23 cellular contexts compared by ENCODE assay signal in genomic region chr5:170355601-170356098, GRCh38. TPM values are rescaled to one million over a fixed set of nuclear protein-coding genes. Genes with fewer than 3 reads are reported as not detected.
DNase-seq lines count a peak whose midpoint lies in the region; ATAC-seq, FAIRE-seq and TF ChIP-seq lines count a peak whose summit lies in the region.
"Had no signal": no experiment of that assay in that cellular context is flagged by ENCODE, and none has a peak within 500 bp of the region (broad histone marks: within the 10 kb centered on the region; RNA-seq: fewer than 3 reads in every experiment).

No MANE protein-coding gene starts in this region.

- H3K9me1 ChIP-seq in K562 (ENCODE audit: control insufficient read depth, insufficient read depth, low read length) = no peaks in the 10 kb centered on the region

- H3K27me3 ChIP-seq in right atrium auricular region (no peaks in the 10 kb centered on the region), K562 (ENCODE audit: control insufficient read depth in 2 of 2, insufficient read depth in 2 of 2, low read length in 2 of 2) (peaks cover 28 to 49% of the 10 kb centered on the region in 2 experiments), lower lobe of right lung (ENCODE audit: low read depth) (peaks cover 8% of the 10 kb centered on the region), upper lobe of left lung (no peaks in the 10 kb centered on the region)
- H3K27me3 ChIP-seq: vagina had no signal

- no peaks in the 10 kb centered on the region for H3K79me2 ChIP-seq in K562 (ENCODE audit: control insufficient read depth, insufficient read depth, low read length)

- H3K9me3 ChIP-seq in right atrium auricular region = no peaks in the 10 kb centered on the region
- no peaks in the 10 kb centered on the region for H3K9me3 ChIP-seq in K562 (replicated peaks; ENCODE audit: control insufficient read depth, insufficient read depth, low read depth, low read length)
- no peaks in the 10 kb centered on the region for H3K9me3 ChIP-seq in lower lobe of right lung
- H3K9me3 ChIP-seq in upper lobe of left lung = no peaks in the 10 kb centered on the region
- H3K9me3 ChIP-seq: psoas muscle, vagina had no signal

- TF ChIP-seq POLR2A in K562 (conservative IDR thresholded peaks at IDR 0.05) (no peak), upper lobe of left lung (IDR thresholded peaks at IDR 0.05) (no peak)

- no peak overlapping the region for H2AFZ ChIP-seq in K562 (ENCODE audit: low read depth, low read length)

- H3K9ac ChIP-seq in K562 (ENCODE audit: insufficient read depth in 1 of 2, low read depth in 2 of 2, low read length in 2 of 2) = no peak overlapping the region

- WGBS in K562 (ENCODE audit: insufficient coverage, low coverage, missing lambda C conversion rate) = under 1% methylated on average over 8 of the region's 8 CpGs
- WGBS in upper lobe of left lung, 2 donors = 60 to 65% methylated on average over 8 of the region's 8 CpGs

- DNase-seq in Right ventricle myocardium inferior (ENCODE audit: missing footprints) (peak; percentile 71), right atrium auricular region (ENCODE audit: low spot score) (no peak), K562 (ENCODE audit: extremely low read depth in 1 of 4, low spot score in 3 of 4) (no peak), lower lobe of right lung (peak; percentile 76), upper lobe of left lung (peak in 1 of 2 donors; percentile 80), RCC 7860 (ENCODE audit: low spot score) (no peak)
- DNase-seq: activated CD4-positive, alpha-beta memory T cell treated with anti-CD3 and anti-CD28 coated beads for 36 hours; activated naive CD4-positive, alpha-beta T cell treated with anti-CD3 and anti-CD28 coated beads, Interleukin-2, amount 50 U/mL, for 16 hours; activated T-cell treated with anti-CD3 and anti-CD28 coated beads, Interleukin-2, amount 50 U/mL, for 1 hour; CD8-positive, alpha-beta T cell; HCEC 1CT; mammary epithelial cell; naive thymus-derived CD4-positive, alpha-beta T cell; NCI-H146; RPMI8226 had no signal

- H4K20me1 ChIP-seq in K562 (replicated peaks; ENCODE audit: control insufficient read depth, insufficient read depth, low read length) = no peaks in the 10 kb centered on the region; the same call in none of the 2 replicates

- no peaks in the 10 kb centered on the region for H3K36me3 ChIP-seq in right atrium auricular region
- H3K36me3 ChIP-seq in K562 (ENCODE audit: control insufficient read depth, insufficient read depth, low read length) = no peaks in the 10 kb centered on the region
- no peaks in the 10 kb centered on the region for H3K36me3 ChIP-seq in lower lobe of right lung
- no peaks in the 10 kb centered on the region for H3K36me3 ChIP-seq in upper lobe of left lung
- H3K36me3 ChIP-seq: vagina had no signal

- H3K4me2 ChIP-seq in K562 (ENCODE audit: insufficient read depth, low read length) = no peak overlapping the region

- H3K27ac ChIP-seq in right atrium auricular region (no peak overlapping the region), K562 (ENCODE audit: extremely low read depth, low read depth, low read length) (no peak overlapping the region), lower lobe of right lung (peak overlapping the region; percentile 18), upper lobe of left lung (peak overlapping the region in 3 of 4 donors; percentile 2 to 57 (median 17))
- H3K27ac ChIP-seq: coronary artery, psoas muscle, vagina had no signal

- intact Hi-C loops in Right ventricle myocardium inferior (cut with DNase I) (no loop called here), K562 (cut with micrococcal nuclease) (loop anchor here (5.0 kb wide), 1 partner anchor 57 kb away; no protein-coding TSS in a partner anchor), lower lobe of right lung (cut with DNase I) (no loop called here)

- TF ChIP-seq EP300 in K562 (IDR thresholded peaks at IDR 0.05; ENCODE audit: low read length) (no peak), upper lobe of left lung (IDR thresholded peaks at IDR 0.05) (no peak)

- TF ChIP-seq CTCF in right atrium auricular region (IDR thresholded peaks at IDR 0.05) (no peak), K562 (IDR thresholded peaks at IDR 0.05 in 2 of 3, conservative IDR thresholded peaks at IDR 0.05 in 1 of 3; ENCODE audit: insufficient read depth in 2 of 3, low read depth in 1 of 3, low read length in 3 of 3) (no peak), lower lobe of right lung (IDR thresholded peaks at IDR 0.05) (no peak), upper lobe of left lung (IDR thresholded peaks at IDR 0.05) (no peak)

- no peak for TF ChIP-seq RAD21 in K562 (CRISPR knock-in tag; conservative IDR thresholded peaks at IDR 0.05 in 1 of 2, IDR thresholded peaks at IDR 0.05 in 1 of 2)

- ATAC-seq in Right ventricle myocardium inferior (peak; percentile 27), K562 (no peak; the same call in 2 of the 3 replicates), lower lobe of right lung (peak; percentile 12 to 70), upper lobe of left lung (ENCODE audit: low FRiP score in 2 of 2) (peak in 1 of 2 donors; percentile 24), HG03354 (IDR thresholded peaks at IDR 0.05; ENCODE audit: poor library complexity, severe bottlenecking, unreplicated experiment) (no peak), HG03520 (IDR thresholded peaks at IDR 0.05; ENCODE audit: unreplicated experiment) (no peak)
- ATAC-seq: CD8-positive, alpha-beta T cell; naive thymus-derived CD4-positive, alpha-beta T cell had no signal

- CTCF ChIA-PET in K562 (lab: Yijun Ruan, JAX; ENCODE audit: low intra/inter-chr PET ratio) = no interaction called here

- FAIRE-seq in K562 (lab: Jason Lieb, UNC) (no peak), RCC 7860 (lab: Jason Lieb, UNC) (no peak)
- FAIRE-seq: astrocyte, frontal cortex had no signal

- H3K4me1 ChIP-seq in right atrium auricular region = peaks cover 0 to 44% of the 10 kb centered on the region in 2 donors
- H3K4me1 ChIP-seq in K562 (replicated peaks in 1 of 2; ENCODE audit: control insufficient read depth in 2 of 2, insufficient read depth in 2 of 2, low read length in 2 of 2) = peaks cover 0 to 6% of the 10 kb centered on the region in 2 experiments; a peak in 4 of 5 replicates
- peaks cover 52% of the 10 kb centered on the region for H3K4me1 ChIP-seq in lower lobe of right lung
- peaks cover 8 to 47% (median 34%) of the 10 kb centered on the region in 4 donors for H3K4me1 ChIP-seq in upper lobe of left lung
- H3K4me1 ChIP-seq: psoas muscle, vagina had no signal

- in situ Hi-C loops in K562 (cut with MboI) = no loop called here

- BruUV-seq in K562 (replicated peaks; lab: Mats Ljungman, UMichigan) = no TSS peak

- no peak overlapping the region for H3K4me3 ChIP-seq in right atrium auricular region
- no peak overlapping the region for H3K4me3 ChIP-seq in K562
- no peak overlapping the region for H3K4me3 ChIP-seq in lower lobe of right lung
- no peak overlapping the region for H3K4me3 ChIP-seq in upper lobe of left lung
- H3K4me3 ChIP-seq: coronary artery, psoas muscle, vagina had no signal

- POLR2A ChIA-PET in K562 (lab: Yijun Ruan, JAX) = interaction anchor here (0.6 to 0.7 kb wide), 3 partner anchors 33 to 587 kb away, joined by 3 to 4 read pairs (median 3); partner anchors contain the start of gene KCNMB1

TF ChIP-seq in K562, 482 proteins besides CTCF, POLR2A, EP300 and RAD21 (continues in another document):
- TF ChIP-seq BHLHE40 (IDR thresholded peaks at IDR 0.05; ENCODE audit: low read length) = 0 out of 2 replicates have a peak, but pooled peaks have one; percentile 20

RNA-seq across cellular contexts. Expression of gene KCNMB1, which starts 33.5 kb away (rescaled TPM):
- total RNA-seq in Right ventricle myocardium inferior = 0.76 TPM
- under 1 TPM; 0.74 to 0.83 TPM for total RNA-seq in right atrium auricular region
- not detected in 2 replicates for total RNA-seq in K562 (2011; cell fraction: chromatin; rRNA removed; ENCODE audit: low replicate concordance)
- total RNA-seq in K562 (2011; cell fraction: nucleolus; rRNA removed) = not detected in 2 replicates
- not detected in 2 replicates for total RNA-seq in K562 (2011; cell fraction: nucleoplasm; rRNA removed)
- total RNA-seq in K562 (2014; rRNA removed) = not detected in 2 replicates
- not detected in 2 replicates for total RNA-seq in K562 (2014; rRNA removed; fragmentation: Illumina TruSeq; extraction: Trizol)
- total RNA-seq in K562 (2015; rRNA removed; fragmentation: Illumina TruSeq; extraction: Trizol) = not detected in 2 replicates
- total RNA-seq in K562 (2021) = not detected in 2 replicates
- not detected in 2 replicates for polyA plus RNA-seq in K562 (2011; rRNA removed)
- not detected in 2 replicates for polyA plus RNA-seq in K562 (2011; cell fraction: cytosol; rRNA removed)
- not detected in 2 replicates for polyA plus RNA-seq in K562 (2011; cell fraction: nucleus; rRNA removed)
- polyA plus RNA-seq in K562 (2012) = not detected in 2 replicates
- polyA plus RNA-seq in K562 (2014; fragmentation: Illumina TruSeq; extraction: Trizol) = not detected in 2 replicates
- polyA plus RNA-seq in K562 (2014; fragmentation: Nextera tagmentation; extraction: Ambion mirVana) = not detected
- not detected in 2 replicates for polyA plus RNA-seq in K562 (2014; rRNA removed)
- polyA minus RNA-seq in K562 (2011; rRNA and poly(A)+ RNA removed) = not detected in 2 replicates
- not detected in 2 replicates for polyA minus RNA-seq in K562 (2011; cell fraction: cytosol; rRNA and poly(A)+ RNA removed)
- not detected in 2 replicates for polyA minus RNA-seq in K562 (2011; cell fraction: nucleus; rRNA and poly(A)+ RNA removed)
- 2.5 TPM for total RNA-seq in lower lobe of right lung
- 1 to 10 TPM; 1.1 to 5.3 (median 2.0) TPM for total RNA-seq in upper lobe of left lung
- total RNA-seq: activated CD4-positive, alpha-beta memory T cell treated with anti-CD3 and anti-CD28 coated beads for 36 hours; CD8-positive, alpha-beta T cell; HT-29 had no signal
- polyA plus RNA-seq: mammary epithelial cell; naive thymus-derived CD4-positive, alpha-beta T cell had no signal

RNA-seq across cellular contexts. Expression of gene LCP2, which starts 58.1 kb away (rescaled TPM):
- total RNA-seq in Right ventricle myocardium inferior (6.7 TPM), right atrium auricular region (1 to 10 TPM; 3.9 to 6.5 TPM), K562 (2014; rRNA removed) (10.6 and 10.7 TPM in 2 replicates), K562 (2014; rRNA removed; fragmentation: Illumina TruSeq; extraction: Trizol) (14.6 TPM in 2 replicates), K562 (2015; rRNA removed; fragmentation: Illumina TruSeq; extraction: Trizol) (18.6 and 19.4 TPM in 2 replicates), K562 (2021) (22.2 and 24.1 TPM in 2 replicates), lower lobe of right lung (82.9 TPM), upper lobe of left lung (100 to 1,000 TPM in 1 of 6 donors, 10 to 100 TPM in 5; 43.0 to 148 (median 68.6) TPM)
- total RNA-seq in K562 (2011; cell fraction: chromatin; rRNA removed; ENCODE audit: low replicate concordance) = 47.9 and 68.9 TPM in 2 replicates
- 34.0 and 42.2 TPM in 2 replicates for total RNA-seq in K562 (2011; cell fraction: nucleolus; rRNA removed)
- total RNA-seq in K562 (2011; cell fraction: nucleoplasm; rRNA removed) = 32.6 and 56.7 TPM in 2 replicates
- polyA plus RNA-seq in K562 (2011; rRNA removed) (28.5 and 42.2 TPM in 2 replicates), K562 (2014; fragmentation: Illumina TruSeq; extraction: Trizol) (23.6 and 31.3 TPM in 2 replicates), K562 (2014; fragmentation: Nextera tagmentation; extraction: Ambion mirVana) (1 to 10 TPM; 4.0 to 5.2 TPM), K562 (2014; rRNA removed) (12.6 and 14.1 TPM in 2 replicates)
- polyA plus RNA-seq in K562 (2011; cell fraction: cytosol; rRNA removed) = 17.2 and 28.3 TPM in 2 replicates
- polyA plus RNA-seq in K562 (2011; cell fraction: nucleus; rRNA removed) = 88.9 and 151 TPM in 2 replicates
- 30.9 and 61.7 TPM in 2 replicates for polyA plus RNA-seq in K562 (2012)
- 50.8 and 77.5 TPM in 2 replicates for polyA minus RNA-seq in K562 (2011; rRNA and poly(A)+ RNA removed)
- 19.4 and 21.4 TPM in 2 replicates for polyA minus RNA-seq in K562 (2011; cell fraction: cytosol; rRNA and poly(A)+ RNA removed)
- polyA minus RNA-seq in K562 (2011; cell fraction: nucleus; rRNA and poly(A)+ RNA removed) = 96.3 and 210 TPM in 2 replicates
- total RNA-seq: HT-29, mammary epithelial cell had no signal
- polyA plus RNA-seq: mammary epithelial cell had no signal

Comparison
In these comparisons a context has a peak if more than half of its experiments do, and no peak if none do; other contexts are left out.
1. DNase-seq: peak in Right ventricle myocardium inferior (single experiment) and lower lobe of right lung (single experiment); none in right atrium auricular region (single experiment), K562 (0 of 4) and RCC 7860 (single experiment).
2. ATAC-seq: peak in Right ventricle myocardium inferior (single experiment) and lower lobe of right lung (2 of 2); none in K562 (single experiment), HG03354 (single experiment) and HG03520 (single experiment).
3. H3K27ac ChIP-seq: peak in lower lobe of right lung (single experiment) and upper lobe of left lung (3 of 4); none in right atrium auricular region (0 of 2) and K562 (single experiment).